In the genomic region with DNA sequence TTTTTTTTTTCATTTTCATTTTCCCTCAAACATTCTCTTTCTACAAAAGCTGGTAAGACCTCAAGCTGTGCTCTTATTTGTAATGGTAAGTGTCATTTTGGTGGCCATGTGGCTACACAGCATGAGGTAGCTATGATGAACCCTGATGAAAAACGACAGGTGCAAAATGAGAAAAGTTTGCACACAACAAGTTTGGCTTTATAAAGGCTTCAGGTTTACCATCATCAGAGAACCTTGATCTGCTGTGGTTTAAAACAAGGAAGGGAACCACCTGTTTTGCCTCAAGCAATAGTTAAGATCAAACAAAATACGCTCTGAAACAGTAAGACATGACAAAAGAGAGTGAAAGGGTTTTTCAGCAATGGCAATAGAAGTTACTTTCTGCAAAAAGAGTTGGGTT, we compare ENCODE assay signal across 13 cellular contexts.
DNase-seq lines count a peak whose midpoint lies in the region; ATAC-seq and TF ChIP-seq lines count a peak whose summit lies in the region.
"Had no signal": no experiment of that assay in that cellular context is flagged by ENCODE, and none has a peak within 500 bp of the region (broad histone marks: within the 10 kb centered on the region; RNA-seq: fewer than 3 reads in every experiment).

No MANE protein-coding gene starts in this region.

- DNase-seq in activated naive CD4-positive, alpha-beta T cell treated with anti-CD3 and anti-CD28 coated beads for 36 hours: peak; percentile 25
- no peak for DNase-seq in activated naive CD4-positive, alpha-beta T cell treated with Interleukin-2 at 50 U/mL for 16 hours
- peak in 21 of 34 experiments; percentile 2 to 64 (median 15) for DNase-seq in T-cell
- no peak for DNase-seq in ureter (ENCODE audit: low spot score)
- DNase-seq in mesothelial cell of epicardium (ENCODE audit: low spot score in 2 of 2, unreplicated experiment in 2 of 2): no peak
- no peak for DNase-seq in natural killer cell treated with Interleukin-12 subunit alpha and Interleukin-12 subunit beta and Interleukin-15 and Interleukin-18, amount 100 ng/mL, for 72 hours (ENCODE audit: low spot score)
- DNase-seq: amniotic stem cell, left colon, NCI-H1048 had no signal

- TF ChIP-seq CTCF in neural cell (IDR thresholded peaks at IDR 0.05; ENCODE audit: poor library complexity, severe bottlenecking): no peak
- TF ChIP-seq CTCF in mesothelial cell of epicardium (IDR thresholded peaks at IDR 0.05; ENCODE audit: unreplicated experiment): no peak

- intact Hi-C loops in activated naive CD4-positive, alpha-beta T cell treated with anti-CD3 and anti-CD28 coated beads for 36 hours (cut with micrococcal nuclease): loop anchor here (1.0 to 5.0 kb wide), 3 partner anchors 12 to 77 kb away; no protein-coding TSS in a partner anchor

- no peaks in the 10 kb centered on the region for H3K27me3 Mint-ChIP-seq in activated naive CD4-positive, alpha-beta T cell treated with anti-CD3 and anti-CD28 coated beads for 36 hours (ENCODE audit: low read depth)
- H3K27me3 Mint-ChIP-seq in T-cell (no peaks in the 10 kb centered on the region), mesothelial cell of epicardium (ENCODE audit: low read depth) (peaks cover 3% of the 10 kb centered on the region)
- H3K27me3 Mint-ChIP-seq in natural killer cell treated with Interleukin-12 subunit alpha and Interleukin-12 subunit beta and Interleukin-15 and Interleukin-18, amount 100 ng/mL, for 72 hours: no peaks in the 10 kb centered on the region
- H3K27me3 Mint-ChIP-seq: B cell had no signal

- POLR2A ChIA-PET in T-cell (lab: Charles Lee): interaction anchor here (0.6 kb wide), 4 partner anchors 86 to 1099 kb away, joined by 3 to 10 read pairs (median 4); no protein-coding TSS in a partner anchor

- H2AFZ ChIP-seq in neural cell (ENCODE audit: low read depth, low read length): no peak overlapping the region

- H3K36me3 Mint-ChIP-seq in activated naive CD4-positive, alpha-beta T cell treated with anti-CD3 and anti-CD28 coated beads for 36 hours (ENCODE audit: low read depth): no peaks in the 10 kb centered on the region
- H3K36me3 Mint-ChIP-seq in T-cell: no peaks in the 10 kb centered on the region
- no peaks in the 10 kb centered on the region for H3K36me3 Mint-ChIP-seq in mesothelial cell of epicardium
- no peaks in the 10 kb centered on the region for H3K36me3 Mint-ChIP-seq in natural killer cell treated with Interleukin-12 subunit alpha and Interleukin-12 subunit beta and Interleukin-15 and Interleukin-18, amount 100 ng/mL, for 72 hours

- no peak overlapping the region for H3K4me2 ChIP-seq in neural cell (ENCODE audit: low read length)

- no peak for TF ChIP-seq RAD21 in neural cell (conservative IDR thresholded peaks at IDR 0.05)

- no peaks in the 10 kb centered on the region for H3K9me2 ChIP-seq in neural cell (ENCODE audit: insufficient read depth, low read length)

- H3K27ac Mint-ChIP-seq in activated naive CD4-positive, alpha-beta T cell treated with anti-CD3 and anti-CD28 coated beads for 36 hours: peak overlapping the region; percentile 71
- H3K27ac Mint-ChIP-seq in T-cell (peak overlapping the region; percentile 87 to 92), mesothelial cell of epicardium (no peak overlapping the region)
- no peak overlapping the region for H3K27ac Mint-ChIP-seq in natural killer cell treated with Interleukin-12 subunit alpha and Interleukin-12 subunit beta and Interleukin-15 and Interleukin-18, amount 100 ng/mL, for 72 hours
- H3K27ac Mint-ChIP-seq: B cell had no signal

- peaks cover 18% of the 10 kb centered on the region for H3K4me1 Mint-ChIP-seq in activated naive CD4-positive, alpha-beta T cell treated with anti-CD3 and anti-CD28 coated beads for 36 hours (ENCODE audit: low read depth)
- peaks cover 13 to 24% (median 19%) of the 10 kb centered on the region in 3 donors for H3K4me1 Mint-ChIP-seq in T-cell
- no peaks in the 10 kb centered on the region for H3K4me1 Mint-ChIP-seq in mesothelial cell of epicardium
- no peaks in the 10 kb centered on the region for H3K4me1 Mint-ChIP-seq in natural killer cell treated with Interleukin-12 subunit alpha and Interleukin-12 subunit beta and Interleukin-15 and Interleukin-18, amount 100 ng/mL, for 72 hours (ENCODE audit: low read depth in 2 of 2)
- H3K4me1 Mint-ChIP-seq: B cell had no signal

- H3K9me3 ChIP-seq in HUES48 (ENCODE audit: control insufficient read depth, insufficient read depth, low read length) (no peaks in the 10 kb centered on the region), neural cell (ENCODE audit: low read length) (no peaks in the 10 kb centered on the region)

- H3F3A ChIP-seq in neural cell (ENCODE audit: insufficient read depth, low read length, poor library complexity, severe bottlenecking): no peaks in the 10 kb centered on the region

- peaks cover 12% of the 10 kb centered on the region for H3K4me1 ChIP-seq in HUES48 (ENCODE audit: control insufficient read depth, insufficient read depth, low read length)

- no peaks in the 10 kb centered on the region for H3K27me3 ChIP-seq in HUES48 (ENCODE audit: control insufficient read depth, insufficient read depth, low read length)
- no peaks in the 10 kb centered on the region for H3K27me3 ChIP-seq in neural cell (ENCODE audit: insufficient read depth, low read depth, low read length)

- H3K27ac ChIP-seq in HUES48 (ENCODE audit: low read depth, low read length) (peak overlapping the region; percentile 37), neural cell (ENCODE audit: low read length) (no peak overlapping the region)

- peak; percentile 94 to 99 (median 98) for ATAC-seq in T-cell (replicated peaks in 1 of 4)
- ATAC-seq in natural killer cell treated with Interleukin-12 subunit alpha and Interleukin-12 subunit beta and Interleukin-15 and Interleukin-18, amount 100 ng/mL, for 72 hours: no peak
- ATAC-seq: GM12878, left colon had no signal

- no peaks in the 10 kb centered on the region for H4K20me1 ChIP-seq in neural cell (ENCODE audit: insufficient read depth)

- TF ChIP-seq EP300 in neural cell (conservative IDR thresholded peaks at IDR 0.05; ENCODE audit: poor library complexity, severe bottlenecking): no peak

- no peak overlapping the region for H3K4me3 ChIP-seq in HUES48 (ENCODE audit: low read depth, low read length)
- no peak overlapping the region for H3K4me3 ChIP-seq in neural cell (ENCODE audit: low read length)
- H3K4me3 ChIP-seq: GM12878 had no signal

- no peaks in the 10 kb centered on the region for H3K79me2 ChIP-seq in neural cell (replicated peaks; ENCODE audit: insufficient read depth, low read length)

- no peak overlapping the region for H3K9ac ChIP-seq in HUES48 (ENCODE audit: low read depth, low read length)
- H3K9ac ChIP-seq in neural cell (ENCODE audit: low read length): no peak overlapping the region

- CTCF ChIA-PET in activated naive CD4-positive, alpha-beta T cell treated with anti-CD3 and anti-CD28 coated beads for 36 hours (lab: Charles Lee): no interaction called here
- CTCF ChIA-PET in T-cell (lab: Charles Lee): interaction anchor here in 1 of 2 donors (0.6 kb wide), 4 partner anchors 13 to 815 kb away, joined by 3 to 4 read pairs (median 3); no protein-coding TSS in a partner anchor

- H3K4me3 Mint-ChIP-seq in activated naive CD4-positive, alpha-beta T cell treated with anti-CD3 and anti-CD28 coated beads for 36 hours: peak overlapping the region; percentile 17
- peak overlapping the region in 2 of 3 donors; percentile 25 to 42 for H3K4me3 Mint-ChIP-seq in T-cell
- H3K4me3 Mint-ChIP-seq in mesothelial cell of epicardium: no peak overlapping the region
- H3K4me3 Mint-ChIP-seq in natural killer cell treated with Interleukin-12 subunit alpha and Interleukin-12 subunit beta and Interleukin-15 and Interleukin-18, amount 100 ng/mL, for 72 hours: no peak overlapping the region
- H3K4me3 Mint-ChIP-seq: B cell had no signal

- no peaks in the 10 kb centered on the region for H3K9me3 Mint-ChIP-seq in activated naive CD4-positive, alpha-beta T cell treated with anti-CD3 and anti-CD28 coated beads for 36 hours
- H3K9me3 Mint-ChIP-seq in T-cell: no peaks in the 10 kb centered on the region
- H3K9me3 Mint-ChIP-seq in mesothelial cell of epicardium: no peaks in the 10 kb centered on the region
- H3K9me3 Mint-ChIP-seq in natural killer cell treated with Interleukin-12 subunit alpha and Interleukin-12 subunit beta and Interleukin-15 and Interleukin-18, amount 100 ng/mL, for 72 hours: no peaks in the 10 kb centered on the region

- H3K36me3 ChIP-seq in HUES48 (ENCODE audit: control insufficient read depth, insufficient read depth, low read length) (no peaks in the 10 kb centered on the region), neural cell (ENCODE audit: insufficient read depth, low read length) (no peaks in the 10 kb centered on the region)

TF ChIP-seq in neural cell, 6 proteins besides CTCF, POLR2A, EP300 and RAD21:
- TF ChIP-seq TAF1 (IDR thresholded peaks at IDR 0.05; ENCODE audit: low read depth): no peak
- peak; percentile 26 for TF ChIP-seq POLR2AphosphoS5 (IDR thresholded peaks at IDR 0.05)

Comparison
In these comparisons a context has a peak if more than half of its experiments do, and no peak if none do; other contexts are left out.
1. DNase-seq: peak in activated naive CD4-positive, alpha-beta T cell treated with anti-CD3 and anti-CD28 coated beads for 36 hours (single experiment) and T-cell (21 of 34); none in activated naive CD4-positive, alpha-beta T cell treated with Interleukin-2 at 50 U/mL for 16 hours (single experiment), ureter (single experiment), mesothelial cell of epicardium (0 of 2) and natural killer cell treated with Interleukin-12 subunit alpha and Interleukin-12 subunit beta and Interleukin-15 and Interleukin-18, amount 100 ng/mL, for 72 hours (single experiment).
2. H3K27ac Mint-ChIP-seq: peak in activated naive CD4-positive, alpha-beta T cell treated with anti-CD3 and anti-CD28 coated beads for 36 hours (single experiment) and T-cell (2 of 2); none in mesothelial cell of epicardium (single experiment) and natural killer cell treated with Interleukin-12 subunit alpha and Interleukin-12 subunit beta and Interleukin-15 and Interleukin-18, amount 100 ng/mL, for 72 hours (0 of 2).
3. H3K4me3 Mint-ChIP-seq: peak in activated naive CD4-positive, alpha-beta T cell treated with anti-CD3 and anti-CD28 coated beads for 36 hours (single experiment) and T-cell (2 of 3); none in mesothelial cell of epicardium (single experiment) and natural killer cell treated with Interleukin-12 subunit alpha and Interleukin-12 subunit beta and Interleukin-15 and Interleukin-18, amount 100 ng/mL, for 72 hours (single experiment).
4. ATAC-seq: peak in T-cell (4 of 4); none in natural killer cell treated with Interleukin-12 subunit alpha and Interleukin-12 subunit beta and Interleukin-15 and Interleukin-18, amount 100 ng/mL, for 72 hours (0 of 2).